ENCODE assay signal across 25 cellular contexts in genomic region chr20:31550099-31550498, GRCh38. TPM values are rescaled to one million over a fixed set of nuclear protein-coding genes. Genes with fewer than 3 reads are reported as not detected.
A peak's percentile ranks its signal among the peaks of the same experiment; 100 is the strongest.
DNase-seq lines count a peak whose midpoint lies in the region; ATAC-seq and TF ChIP-seq lines count a peak whose summit lies in the region.
"Had no signal": no experiment of that assay in that cellular context is flagged by ENCODE, and none has a peak within 500 bp of the region (broad histone marks: within the 10 kb centered on the region; RNA-seq: fewer than 3 reads in every experiment).

No MANE protein-coding gene starts in this region.

- H3K4me3 Mint-ChIP-seq in activated CD4-positive, alpha-beta T cell treated with anti-CD3 and anti-CD28 coated beads, Interleukin-2, amount 10 ng/mL, durations not matched to agents 24 days and 14 days, result no peak overlapping the region
- H3K4me3 Mint-ChIP-seq in Calu3 (ENCODE audit: low read depth, unreplicated experiment), result peak overlapping the region; percentile 8
- no peak overlapping the region for H3K4me3 Mint-ChIP-seq in activated naive CD8-positive, alpha-beta T cell treated with anti-CD3 and anti-CD28 coated beads, Interleukin-2, amount 10 ng/mL, durations not matched to agents 7 days and 5 days
- H3K4me3 Mint-ChIP-seq in mesothelial cell of epicardium, result no peak overlapping the region
- H3K4me3 Mint-ChIP-seq: activated CD4-positive, alpha-beta T cell treated with anti-CD3 and anti-CD28 coated beads, Interleukin-2, amount 10 ng/mL, durations not matched to agents 7 days and 5 days; stimulated activated memory B cell treated with anti-CD40 and anti-IgM and Interleukin-4, amounts not matched to agents 10 μg/mL and 1 μg/mL and 100 μg/mL, for 72 hours had no signal

- CTCF ChIA-PET in Calu3 (lab: Charles Lee), result no interaction called here

- H3K4me1 Mint-ChIP-seq in activated CD4-positive, alpha-beta T cell treated with anti-CD3 and anti-CD28 coated beads, Interleukin-2, amount 10 ng/mL, durations not matched to agents 24 days and 14 days, result peaks cover 8% of the 10 kb centered on the region
- peaks cover 36% of the 10 kb centered on the region for H3K4me1 Mint-ChIP-seq in Calu3 (ENCODE audit: low read depth, unreplicated experiment)
- peaks cover 13% of the 10 kb centered on the region for H3K4me1 Mint-ChIP-seq in activated naive CD8-positive, alpha-beta T cell treated with anti-CD3 and anti-CD28 coated beads, Interleukin-2, amount 10 ng/mL, durations not matched to agents 7 days and 5 days
- peaks cover 25% of the 10 kb centered on the region for H3K4me1 Mint-ChIP-seq in mesothelial cell of epicardium

- BruUV-seq in Calu3 (replicated peaks; lab: Mats Ljungman, UMichigan), result no TSS peak

- H3K27me3 Mint-ChIP-seq in activated CD4-positive, alpha-beta T cell treated with anti-CD3 and anti-CD28 coated beads, Interleukin-2, amount 10 ng/mL, durations not matched to agents 24 days and 14 days, result no peaks in the 10 kb centered on the region
- H3K27me3 Mint-ChIP-seq in Calu3 (ENCODE audit: unreplicated experiment) (no peaks in the 10 kb centered on the region), mesothelial cell of epicardium (ENCODE audit: low read depth) (no peaks in the 10 kb centered on the region)
- no peaks in the 10 kb centered on the region for H3K27me3 Mint-ChIP-seq in activated naive CD8-positive, alpha-beta T cell treated with anti-CD3 and anti-CD28 coated beads, Interleukin-2, amount 10 ng/mL, durations not matched to agents 7 days and 5 days
- H3K27me3 Mint-ChIP-seq: activated CD4-positive, alpha-beta T cell treated with anti-CD3 and anti-CD28 coated beads, Interleukin-2, amount 10 ng/mL, durations not matched to agents 7 days and 5 days; stimulated activated memory B cell treated with anti-CD40 and anti-IgM and Interleukin-4, amounts not matched to agents 10 μg/mL and 1 μg/mL and 100 μg/mL, for 72 hours had no signal

- peaks cover 63% of the 10 kb centered on the region for H3K36me3 Mint-ChIP-seq in activated CD4-positive, alpha-beta T cell treated with anti-CD3 and anti-CD28 coated beads, Interleukin-2, amount 10 ng/mL, durations not matched to agents 24 days and 14 days (ENCODE audit: low read depth)
- H3K36me3 Mint-ChIP-seq in Calu3 (ENCODE audit: insufficient read depth, unreplicated experiment) (peaks cover 96% of the 10 kb centered on the region), mesothelial cell of epicardium (peaks cover 14% of the 10 kb centered on the region)
- H3K36me3 Mint-ChIP-seq in activated naive CD8-positive, alpha-beta T cell treated with anti-CD3 and anti-CD28 coated beads, Interleukin-2, amount 10 ng/mL, durations not matched to agents 7 days and 5 days, result peaks cover 13% of the 10 kb centered on the region

- TF ChIP-seq CTCF in Calu3 (IDR thresholded peaks at IDR 0.05; ENCODE audit: unreplicated experiment), result no peak
- no peak for TF ChIP-seq CTCF in mesothelial cell of epicardium (IDR thresholded peaks at IDR 0.05; ENCODE audit: unreplicated experiment)

- H3K27ac Mint-ChIP-seq in activated CD4-positive, alpha-beta T cell treated with anti-CD3 and anti-CD28 coated beads, Interleukin-2, amount 10 ng/mL, durations not matched to agents 24 days and 14 days, result peak overlapping the region; percentile 41
- H3K27ac Mint-ChIP-seq in Calu3 (ENCODE audit: unreplicated experiment) (peak overlapping the region; percentile 100), mesothelial cell of epicardium (peak overlapping the region; percentile 47)
- H3K27ac Mint-ChIP-seq in activated naive CD8-positive, alpha-beta T cell treated with anti-CD3 and anti-CD28 coated beads, Interleukin-2, amount 10 ng/mL, durations not matched to agents 7 days and 5 days, result peak overlapping the region; percentile 23
- H3K27ac Mint-ChIP-seq: activated CD4-positive, alpha-beta T cell treated with anti-CD3 and anti-CD28 coated beads, Interleukin-2, amount 10 ng/mL, durations not matched to agents 7 days and 5 days; stimulated activated memory B cell treated with anti-CD40 and anti-IgM and Interleukin-4, amounts not matched to agents 10 μg/mL and 1 μg/mL and 100 μg/mL, for 72 hours had no signal

- intact Hi-C loops in activated CD4-positive, alpha-beta T cell treated with anti-CD3 and anti-CD28 coated beads, Interleukin-2, amount 10 ng/mL, durations not matched to agents 24 days and 14 days (cut with micrococcal nuclease), result no loop called here
- intact Hi-C loops in Calu3 (cut with micrococcal nuclease; ENCODE audit: unreplicated experiment), result no loop called here

- no peak for ATAC-seq in activated naive CD8-positive, alpha-beta T cell treated with anti-CD3 and anti-CD28 coated beads, Interleukin-2, amount 10 ng/mL, durations not matched to agents 7 days and 5 days (ENCODE audit: low read depth)
- ATAC-seq: stimulated activated memory B cell treated with anti-CD40 and anti-IgM and Interleukin-4, amounts not matched to agents 10 μg/mL and 1 μg/mL and 100 μg/mL, for 72 hours had no signal

- no peaks in the 10 kb centered on the region for H3K9me3 Mint-ChIP-seq in activated CD4-positive, alpha-beta T cell treated with anti-CD3 and anti-CD28 coated beads, Interleukin-2, amount 10 ng/mL, durations not matched to agents 24 days and 14 days
- H3K9me3 Mint-ChIP-seq in Calu3 (ENCODE audit: low read depth, unreplicated experiment) (no peaks in the 10 kb centered on the region), mesothelial cell of epicardium (no peaks in the 10 kb centered on the region)
- H3K9me3 Mint-ChIP-seq in activated naive CD8-positive, alpha-beta T cell treated with anti-CD3 and anti-CD28 coated beads, Interleukin-2, amount 10 ng/mL, durations not matched to agents 7 days and 5 days, result no peaks in the 10 kb centered on the region
- H3K9me3 Mint-ChIP-seq: activated CD4-positive, alpha-beta T cell treated with anti-CD3 and anti-CD28 coated beads, Interleukin-2, amount 10 ng/mL, durations not matched to agents 7 days and 5 days; stimulated activated memory B cell treated with anti-CD40 and anti-IgM and Interleukin-4, amounts not matched to agents 10 μg/mL and 1 μg/mL and 100 μg/mL, for 72 hours had no signal

- POLR2A ChIA-PET in activated naive CD8-positive, alpha-beta T cell treated with anti-CD3 and anti-CD28 coated beads, Interleukin-2, amount 10 ng/mL, durations not matched to agents 7 days and 5 days (lab: Charles Lee), result no interaction called here

- no peak for DNase-seq in activated CD4-positive, alpha-beta T cell treated with anti-CD3 and anti-CD28 coated beads, Interleukin-2, amount 10 ng/mL, durations not matched to agents 24 days and 14 days
- DNase-seq in activated CD4-positive, alpha-beta T cell treated with anti-CD3 and anti-CD28 coated beads for 1 hour, result no peak
- DNase-seq in Calu3 (no peak), mesothelial cell of epicardium (ENCODE audit: low spot score in 2 of 2, unreplicated experiment in 2 of 2) (no peak), T-helper 9 cell (no peak), SIG-M5 treated with dmso at 0.1 percent for 504 hours (lab: John Stamatoyannopoulos, UW; ENCODE audit: unreplicated experiment) (no peak), GF-D8 (lab: John Stamatoyannopoulos, UW) (no peak)
- DNase-seq in activated naive CD8-positive, alpha-beta T cell treated with anti-CD3 and anti-CD28 coated beads, Interleukin-2, amount 10 ng/mL, durations not matched to agents 7 days and 5 days, result no peak
- DNase-seq: activated CD4-positive, alpha-beta T cell treated with anti-CD3 and anti-CD28 coated beads, Interleukin-2, amount 10 ng/mL, durations not matched to agents 7 days and 5 days; activated gamma-delta T cell; AML-193; aorta; central memory CD4-positive, alpha-beta T cell; DMS53; dorsolateral prefrontal cortex; GDM1; mesendoderm; NCI-H146; NCI-H2171; NCI-H524 treated with DMSO at 0.1 percent for 48 hours; Peyer's patch; spleen; stimulated activated CD4-positive, alpha-beta T cell treated with anti-CD3 and anti-CD28 coated beads, Interleukin-2, amount 100 ng/mL, for 48 hours; uterus had no signal

RNA-seq across cellular contexts. Expression of gene HM13, which starts 35.9 kb away (rescaled TPM):
- total RNA-seq in activated CD4-positive, alpha-beta T cell treated with anti-CD3 and anti-CD28 coated beads, Interleukin-2, amount 10 ng/mL, durations not matched to agents 24 days and 14 days, result 181 and 193 TPM in 2 replicates
- total RNA-seq in Calu3 (2022), result 342 and 378 TPM in 2 replicates
- total RNA-seq in activated naive CD8-positive, alpha-beta T cell treated with anti-CD3 and anti-CD28 coated beads, Interleukin-2, amount 10 ng/mL, durations not matched to agents 7 days and 5 days, result 100 to 1,000 TPM; 112 to 120 TPM
- total RNA-seq in mesothelial cell of epicardium, result 140 to 143 TPM (median 140 TPM) in 3 replicates

RNA-seq across cellular contexts. Expression of gene ID1, which starts 55.0 kb away (rescaled TPM):
- 2.7 and 2.9 TPM in 2 replicates for total RNA-seq in activated CD4-positive, alpha-beta T cell treated with anti-CD3 and anti-CD28 coated beads, Interleukin-2, amount 10 ng/mL, durations not matched to agents 24 days and 14 days
- total RNA-seq in Calu3 (2022) (347 and 431 TPM in 2 replicates), mesothelial cell of epicardium (374 to 378 TPM (median 377 TPM) in 3 replicates)
- 1 to 10 TPM in 1 of 2 experiments, under 1 TPM in 1; 0.72 to 1.2 TPM for total RNA-seq in activated naive CD8-positive, alpha-beta T cell treated with anti-CD3 and anti-CD28 coated beads, Interleukin-2, amount 10 ng/mL, durations not matched to agents 7 days and 5 days

Comparison
In these comparisons a context has a peak if more than half of its experiments do, and no peak if none do; other contexts are left out.
1. H3K27ac Mint-ChIP-seq: peak in every context shown above with its lines; median percentile 100 in Calu3; 47 in mesothelial cell of epicardium; 41 in activated CD4-positive, alpha-beta T cell treated with anti-CD3 and anti-CD28 coated beads, Interleukin-2, amount 10 ng/mL, durations not matched to agents 24 days and 14 days; 23 in activated naive CD8-positive, alpha-beta T cell treated with anti-CD3 and anti-CD28 coated beads, Interleukin-2, amount 10 ng/mL, durations not matched to agents 7 days and 5 days.
2. RNA of gene ID1, which starts 55.0 kb away (total RNA-seq): 374 to 378 TPM in mesothelial cell of epicardium and 347 to 431 TPM in Calu3; 2.7 to 2.9 TPM in activated CD4-positive, alpha-beta T cell treated with anti-CD3 and anti-CD28 coated beads, Interleukin-2, amount 10 ng/mL, durations not matched to agents 24 days and 14 days and 0.72 to 1.2 TPM in activated naive CD8-positive, alpha-beta T cell treated with anti-CD3 and anti-CD28 coated beads, Interleukin-2, amount 10 ng/mL, durations not matched to agents 7 days and 5 days; every median in the first group is over 10 times any median in the second.